Comparison of ENCODE assay signal across 8 cellular contexts in genomic region chr9:16726718-16727451, GRCh38.
A peak's percentile ranks its signal among the peaks of the same experiment; 100 is the strongest.
DNase-seq lines count a peak whose midpoint lies in the region; ATAC-seq and TF ChIP-seq lines count a peak whose summit lies in the region.

No MANE protein-coding gene starts in this region.

- ATAC-seq in HG03045 (IDR thresholded peaks at IDR 0.05; ENCODE audit: unreplicated experiment) = no peak

- peak; percentile 42 to 60 for DNase-seq in NCI-H2081 (lab: John Stamatoyannopoulos, UW)
- DNase-seq in NCI-H2081 treated with DMSO at 0.1 percent for 48 hours (lab: John Stamatoyannopoulos, UW) = no peak
- DNase-seq in NCI-H526 (lab: John Stamatoyannopoulos, UW) = peak; percentile 75 to 91
- peak; percentile 94 for DNase-seq in choroid plexus epithelial cell (ENCODE audit: low read depth)
- no peak for DNase-seq in kidney epithelial cell (ENCODE audit: low read depth)
- peak; percentile 26 for DNase-seq in stimulated activated CD8-positive, alpha-beta memory T cell treated with anti-CD3 and anti-CD28 coated beads, Interleukin-4, amount 100 ng/mL, for 48 hours
- no peak for DNase-seq in NCI-H2029 (lab: John Stamatoyannopoulos, UW)

- H3K27me3 ChIP-seq in kidney epithelial cell (ENCODE audit: control insufficient read depth, insufficient read depth, low read length) = no peaks in the 10 kb centered on the region

- H3K36me3 ChIP-seq in kidney epithelial cell (ENCODE audit: control insufficient read depth, insufficient read depth, low read length) = no peaks in the 10 kb centered on the region

- H3K4me3 ChIP-seq in choroid plexus epithelial cell (ENCODE audit: low read depth, low read length) (peak overlapping the region; percentile 76), kidney epithelial cell (ENCODE audit: low read depth, low read length) (peak overlapping the region; percentile 60)

- no peak for TF ChIP-seq CTCF in choroid plexus epithelial cell (conservative IDR thresholded peaks at IDR 0.05; ENCODE audit: low read depth, low read length)
- no peak for TF ChIP-seq CTCF in kidney epithelial cell (IDR thresholded peaks at IDR 0.05; ENCODE audit: insufficient read depth, low read length, poor library complexity, severe bottlenecking)

Comparison
In these comparisons a context has a peak if more than half of its experiments do, and no peak if none do; other contexts are left out.
1. DNase-seq: peak in NCI-H2081 (2 of 2), NCI-H526 (2 of 2), choroid plexus epithelial cell (single experiment) and stimulated activated CD8-positive, alpha-beta memory T cell treated with anti-CD3 and anti-CD28 coated beads, Interleukin-4, amount 100 ng/mL, for 48 hours (single experiment); none in NCI-H2081 treated with DMSO at 0.1 percent for 48 hours (single experiment), kidney epithelial cell (single experiment) and NCI-H2029 (single experiment).